In the genomic region with DNA sequence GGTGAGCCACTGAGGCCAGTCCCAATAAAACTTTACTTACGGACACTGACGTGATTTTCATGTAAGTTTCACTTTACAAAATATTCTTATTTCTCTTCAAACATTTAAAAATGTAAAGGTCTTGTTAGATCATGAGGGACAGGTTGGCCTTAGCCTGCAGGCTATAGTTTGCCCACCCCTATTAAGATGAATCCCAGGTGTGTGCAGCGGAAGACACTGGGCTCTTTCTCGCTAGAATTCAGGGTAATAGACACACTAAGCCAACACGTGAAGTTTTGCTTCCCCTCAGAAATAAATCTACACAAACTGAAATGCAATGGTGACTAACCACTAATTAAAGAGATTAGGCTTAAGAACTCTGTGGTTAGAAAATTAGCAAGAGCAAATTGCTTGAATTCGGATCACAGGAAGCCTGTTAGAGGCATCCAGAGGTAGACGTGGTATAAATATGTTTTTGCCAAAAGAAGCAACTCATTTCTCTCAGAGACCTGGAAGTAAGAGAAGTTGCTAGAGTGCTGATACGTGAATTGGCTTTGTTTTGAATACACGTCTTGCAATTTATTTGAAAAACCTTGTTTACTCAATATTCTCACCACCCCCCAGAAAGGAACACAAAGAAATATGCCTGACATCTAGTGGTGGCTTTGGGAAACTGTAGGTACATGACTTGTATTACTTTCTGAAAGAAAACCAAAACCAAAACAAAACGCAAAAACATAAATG, we compare ENCODE assay signal across 8 cellular contexts.
DNase-seq lines count a peak whose midpoint lies in the region; ATAC-seq and TF ChIP-seq lines count a peak whose summit lies in the region.

No MANE protein-coding gene starts in this region.

- H3K4me1 Mint-ChIP-seq in activated T-helper 2 cell treated with anti-CD3 and anti-CD28 coated beads, Interferon-gamma antibody, Interleukin-2, Interleukin-4, amounts not matched to agents 10 μg/mL and 5 μg/mL and 100 μg/mL, durations not matched to agents 14 hours and 24 hours and 36 hours (ENCODE audit: low read depth), result peaks cover 20% of the 10 kb centered on the region

- peak; percentile 82 for ATAC-seq in GM18907 (IDR thresholded peaks at IDR 0.05; ENCODE audit: unreplicated experiment)
- ATAC-seq in HG03460 (IDR thresholded peaks at IDR 0.05; ENCODE audit: unreplicated experiment), result peak; percentile 67

- no peaks in the 10 kb centered on the region for H3K36me3 Mint-ChIP-seq in activated T-helper 2 cell treated with anti-CD3 and anti-CD28 coated beads, Interferon-gamma antibody, Interleukin-2, Interleukin-4, amounts not matched to agents 10 μg/mL and 5 μg/mL and 100 μg/mL, durations not matched to agents 14 hours and 24 hours and 36 hours (ENCODE audit: low read depth)

- peak overlapping the region; percentile 17 for H3K4me3 Mint-ChIP-seq in activated T-helper 2 cell treated with anti-CD3 and anti-CD28 coated beads, Interferon-gamma antibody, Interleukin-2, Interleukin-4, amounts not matched to agents 10 μg/mL and 5 μg/mL and 100 μg/mL, durations not matched to agents 14 hours and 24 hours and 36 hours (ENCODE audit: low read depth)

- no peaks in the 10 kb centered on the region for H3K36me3 ChIP-seq in cardiac muscle cell

- H3K27me3 Mint-ChIP-seq in activated T-helper 2 cell treated with anti-CD3 and anti-CD28 coated beads, Interferon-gamma antibody, Interleukin-2, Interleukin-4, amounts not matched to agents 10 μg/mL and 5 μg/mL and 100 μg/mL, durations not matched to agents 14 hours and 24 hours and 36 hours (ENCODE audit: low read depth), result no peaks in the 10 kb centered on the region

- H3K27me3 ChIP-seq in cardiac muscle cell, result no peaks in the 10 kb centered on the region

- DNase-seq in CMK (ENCODE audit: low read depth) (peak; percentile 39), NCI-H526 (lab: John Stamatoyannopoulos, UW) (peak; percentile 25 to 76), cardiac muscle cell (ENCODE audit: low read depth in 1 of 2, low spot score in 1 of 2) (peak; percentile 45 to 91), putamen (ENCODE audit: low spot score) (peak; percentile 63), GM19238 (ENCODE audit: insufficient read length, low spot score) (no peak)
- peak; percentile 26 for DNase-seq in activated T-helper 2 cell treated with anti-CD3 and anti-CD28 coated beads, Interferon-gamma antibody, Interleukin-2, Interleukin-4, amounts not matched to agents 10 μg/mL and 5 μg/mL and 100 μg/mL, durations not matched to agents 14 hours and 24 hours and 36 hours (ENCODE audit: low spot score)

- H3K4me3 ChIP-seq in cardiac muscle cell, result no peak overlapping the region

- no peaks in the 10 kb centered on the region for H3K4me1 ChIP-seq in cardiac muscle cell (ENCODE audit: low read depth)

- H3K9me3 Mint-ChIP-seq in activated T-helper 2 cell treated with anti-CD3 and anti-CD28 coated beads, Interferon-gamma antibody, Interleukin-2, Interleukin-4, amounts not matched to agents 10 μg/mL and 5 μg/mL and 100 μg/mL, durations not matched to agents 14 hours and 24 hours and 36 hours, result no peaks in the 10 kb centered on the region

- TF ChIP-seq CTCF in cardiac muscle cell (IDR thresholded peaks at IDR 0.05; ENCODE audit: low read depth, low read length), result peak; percentile 79

- peak overlapping the region; percentile 50 for H3K27ac Mint-ChIP-seq in activated T-helper 2 cell treated with anti-CD3 and anti-CD28 coated beads, Interferon-gamma antibody, Interleukin-2, Interleukin-4, amounts not matched to agents 10 μg/mL and 5 μg/mL and 100 μg/mL, durations not matched to agents 14 hours and 24 hours and 36 hours

- intact Hi-C loops in activated T-helper 2 cell treated with anti-CD3 and anti-CD28 coated beads, Interferon-gamma antibody, Interleukin-2, Interleukin-4, amounts not matched to agents 10 μg/mL and 5 μg/mL and 100 μg/mL, durations not matched to agents 14 hours and 24 hours and 36 hours (cut with micrococcal nuclease), result loop anchor here (1.0 to 5.0 kb wide), 6 partner anchors 37 to 245 kb away; no protein-coding TSS in a partner anchor

- H3K27ac ChIP-seq in cardiac muscle cell, result no peak overlapping the region

- no peaks in the 10 kb centered on the region for H3K9me3 ChIP-seq in cardiac muscle cell (ENCODE audit: low read depth)
